In genomic region chr1:111570781-111571181, GRCh38 we compare ENCODE assay signal across 8 cellular contexts. TPM values are rescaled to one million over a fixed set of nuclear protein-coding genes. Genes with fewer than 3 reads are reported as not detected.
DNase-seq lines count a peak whose midpoint lies in the region; ATAC-seq, FAIRE-seq and TF ChIP-seq lines count a peak whose summit lies in the region.

No MANE protein-coding gene starts in this region.

- TF ChIP-seq RAD21 in liver (IDR thresholded peaks at IDR 0.05) = peak in 1 of 2 donors; percentile 52

- TF ChIP-seq CTCF in GM12865 (IDR thresholded peaks at IDR 0.05; ENCODE audit: insufficient read depth, low read depth, low read length, missing control alignments) (peak; percentile 48), liver (IDR thresholded peaks at IDR 0.05; ENCODE audit: low read depth, low read length, missing input control) (peak; percentile 22), dorsolateral prefrontal cortex (IDR thresholded peaks at IDR 0.05 in 54 of 56, conservative IDR thresholded peaks at IDR 0.05 in 2 of 56; ENCODE audit: low read depth in 1 of 56, partially characterized antibody in 56 of 56) (peak in 20 of 56 donors; percentile 7 to 40 (median 22))

- no peaks in the 10 kb centered on the region for H3K9me3 ChIP-seq in liver (ENCODE audit: control insufficient read depth in 4 of 4, low read length in 3 of 4)

- peaks cover 0 to 34% (median 18%) of the 10 kb centered on the region in 4 donors for H3K4me1 ChIP-seq in liver (ENCODE audit: control insufficient read depth in 4 of 4, insufficient read depth in 4 of 4, low read length in 3 of 4)

- H3K27me3 ChIP-seq in liver (ENCODE audit: control insufficient read depth in 4 of 4, insufficient read depth in 4 of 4, low read length in 3 of 4) (no peaks in the 10 kb centered on the region), dorsolateral prefrontal cortex (no peaks in the 10 kb centered on the region)

- no peak for FAIRE-seq in GM19239 (lab: Jason Lieb, UNC)

- ATAC-seq in HG03442 (IDR thresholded peaks at IDR 0.05; ENCODE audit: unreplicated experiment) = no peak
- no peak for ATAC-seq in GM19397 (IDR thresholded peaks at IDR 0.05; ENCODE audit: unreplicated experiment)

- no peaks in the 10 kb centered on the region for H3K36me3 ChIP-seq in liver (ENCODE audit: control insufficient read depth in 4 of 4, insufficient read depth in 3 of 4, low read depth in 1 of 4, low read length in 3 of 4)

- H3K4me3 ChIP-seq in GM12865 (ENCODE audit: low read depth, low read length) = no peak overlapping the region
- H3K4me3 ChIP-seq in liver (ENCODE audit: low read depth in 1 of 3, low read length in 3 of 3) = no peak overlapping the region
- no peak overlapping the region for H3K4me3 ChIP-seq in dorsolateral prefrontal cortex

- H3K27ac ChIP-seq in liver (ENCODE audit: low read depth in 1 of 2, low read length in 2 of 2) = no peak overlapping the region
- no peak overlapping the region for H3K27ac ChIP-seq in dorsolateral prefrontal cortex

- WGBS in liver = 90% methylated on average over 2 of the region's 2 CpGs

- intact Hi-C loops in dorsolateral prefrontal cortex (cut with DNase I) = no loop called here

- no peak overlapping the region for H3K9ac ChIP-seq in liver (ENCODE audit: low read depth in 1 of 2, low read length in 2 of 2)

- peak; percentile 65 for DNase-seq in GM12865 (ENCODE audit: low read depth)
- peak; percentile 43 for DNase-seq in MV-4-11 (lab: John Stamatoyannopoulos, UW)
- DNase-seq in activated gamma-delta T cell treated with anti-CD3 and anti-CD28 coated beads, Interleukin-2, amount 50 U/mL, for 16 hours (ENCODE audit: low read depth) = peak; percentile 20
- no peak for DNase-seq in GM19239 (ENCODE audit: insufficient read length, low spot score)
- DNase-seq in dorsolateral prefrontal cortex = no peak

TF ChIP-seq in liver, 16 proteins besides CTCF, POLR2A, EP300 and RAD21:
- TF ChIP-seq MAX (IDR thresholded peaks at IDR 0.05) = no peak
- TF ChIP-seq ATF3 (IDR thresholded peaks at IDR 0.05) = no peak
- TF ChIP-seq NR2F2 (IDR thresholded peaks at IDR 0.05) = no peak
- no peak for TF ChIP-seq FOXA2 (IDR thresholded peaks at IDR 0.05)
- TF ChIP-seq GABPA (IDR thresholded peaks at IDR 0.05 in 1 of 2, conservative IDR thresholded peaks at IDR 0.05 in 1 of 2) = no peak
- TF ChIP-seq RXRA (IDR thresholded peaks at IDR 0.05) = no peak
- no peak for TF ChIP-seq REST (IDR thresholded peaks at IDR 0.05)
- no peak for TF ChIP-seq EGR1 (IDR thresholded peaks at IDR 0.05; ENCODE audit: low read depth in 2 of 2)
- TF ChIP-seq TAF1 (conservative IDR thresholded peaks at IDR 0.05) = no peak
- no peak for TF ChIP-seq ZBTB33 (IDR thresholded peaks at IDR 0.05)
- TF ChIP-seq YY1 (IDR thresholded peaks at IDR 0.05) = no peak
- TF ChIP-seq FOXA1 (IDR thresholded peaks at IDR 0.05) = no peak
- no peak for TF ChIP-seq HNF4A (conservative IDR thresholded peaks at IDR 0.05)
- TF ChIP-seq SP1 (IDR thresholded peaks at IDR 0.05) = no peak
- TF ChIP-seq JUND (IDR thresholded peaks at IDR 0.05) = no peak
- TF ChIP-seq HNF4G (IDR thresholded peaks at IDR 0.05) = no peak

RNA-seq across cellular contexts. Expression of gene RAP1A, which starts 48.8 kb away (rescaled TPM):
- total RNA-seq in liver = 10 to 100 TPM; 14.2 to 31.4 TPM
- 10 to 100 TPM; 23.1 to 28.6 TPM for polyA plus RNA-seq in liver
- 10 to 100 TPM; 40.2 to 95.0 (median 58.6) TPM for total RNA-seq in dorsolateral prefrontal cortex

Comparison
In these comparisons a context has a peak if more than half of its experiments do, and no peak if none do; other contexts are left out.
1. DNase-seq: peak in GM12865 (single experiment), MV-4-11 (single experiment) and activated gamma-delta T cell treated with anti-CD3 and anti-CD28 coated beads, Interleukin-2, amount 50 U/mL, for 16 hours (single experiment); none in GM19239 (single experiment) and dorsolateral prefrontal cortex (0 of 10).